Comparison of ENCODE assay signal across 26 cellular contexts in genomic region chr19:1343026-1343425, GRCh38. TPM values are rescaled to one million over a fixed set of nuclear protein-coding genes. Genes with fewer than 3 reads are reported as not detected.
DNase-seq lines count a peak whose midpoint lies in the region; ATAC-seq, FAIRE-seq and TF ChIP-seq lines count a peak whose summit lies in the region.
"Had no signal": no experiment of that assay in that cellular context is flagged by ENCODE, and none has a peak within 500 bp of the region (broad histone marks: within the 10 kb centered on the region; RNA-seq: fewer than 3 reads in every experiment).

No MANE protein-coding gene starts in this region.

- peak overlapping the region in 4 of 5 experiments; percentile 55 to 86 (median 66) for H3K27ac Mint-ChIP-seq in brain
- peak overlapping the region; percentile 68 for H3K27ac Mint-ChIP-seq in neural progenitor cell
- H3K27ac Mint-ChIP-seq: CD8-positive, alpha-beta T cell had no signal

- no peak overlapping the region for H3K23ac ChIP-seq in IMR-90 (ENCODE audit: low read depth, low read length)

- POLR2A ChIA-PET in IMR-90 (lab: Charles Lee; ENCODE audit: unreplicated experiment) = no interaction called here

- H2AK9ac ChIP-seq in IMR-90 (replicated peaks; ENCODE audit: low read depth, low read length, poor library complexity) = no peak overlapping the region

- H3K27me3 Mint-ChIP-seq in brain (no peaks in the 10 kb centered on the region), neural progenitor cell (ENCODE audit: insufficient read depth, low read depth) (peaks cover 6% of the 10 kb centered on the region)
- H3K27me3 Mint-ChIP-seq: IgD-negative memory B cell had no signal

- no peak for TF ChIP-seq POLR2A in IMR-90 (IDR thresholded peaks at IDR 0.05; ENCODE audit: low read depth, low read length)

- no peak overlapping the region for H3K4me3 ChIP-seq in IMR-90 (ENCODE audit: insufficient read depth, low read depth, low read length)
- no peak overlapping the region for H3K4me3 ChIP-seq in neural progenitor cell
- no peak overlapping the region for H3K4me3 ChIP-seq in small intestine (ENCODE audit: low read depth in 1 of 2, low read length in 2 of 2)
- H3K4me3 ChIP-seq: SK-N-MC had no signal

- intact Hi-C loops in IMR-90 (cut with micrococcal nuclease) = no loop called here

- H3K27ac ChIP-seq in IMR-90 (ENCODE audit: insufficient read depth, low read length) (no peak overlapping the region), neural progenitor cell (no peak overlapping the region), small intestine (ENCODE audit: low read depth in 1 of 2, low read length in 1 of 2) (no peak overlapping the region)
- H3K27ac ChIP-seq: C4-2B, KMS-11, RWPE1, SK-N-MC had no signal

- 23% methylated on average over 4 of the region's 7 CpGs; no CpG with 5 or more reads in 1 of the 2 experiments for WGBS in IMR-90 (ENCODE audit: extremely low coverage in 2 of 2, insufficient read length in 1 of 2), 2 experiments
- 45 to 56% (median 53%) methylated on average over 7 of the region's 7 CpGs for WGBS in small intestine, 3 donors

- H3K4ac ChIP-seq in IMR-90 (ENCODE audit: low read depth, low read length) = no peak overlapping the region

- H2AFZ ChIP-seq in IMR-90 (replicated peaks; ENCODE audit: low read length, poor library complexity) = peak overlapping the region; percentile 61
- H2AFZ ChIP-seq in neural progenitor cell (replicated peaks) = no peak overlapping the region

- H3K4me2 ChIP-seq in IMR-90 (ENCODE audit: low read depth, low read length) (no peak overlapping the region), neural progenitor cell (no peak overlapping the region)
- H3K4me2 ChIP-seq: KMS-11 had no signal

- no peaks in the 10 kb centered on the region for H3K9me1 ChIP-seq in IMR-90 (ENCODE audit: insufficient read depth, low read length)

- H3K9me3 Mint-ChIP-seq in brain (peaks cover 0 to 2% (median 0%) of the 10 kb centered on the region in 5 experiments), neural progenitor cell (no peaks in the 10 kb centered on the region)
- H3K9me3 Mint-ChIP-seq: CD8-positive, alpha-beta T cell had no signal

- H3K56ac ChIP-seq in IMR-90 (ENCODE audit: extremely low read depth, insufficient read depth, low read length) = no peak overlapping the region

- H2AK5ac ChIP-seq in IMR-90 (ENCODE audit: low read depth, low read length) = no peak overlapping the region

- no peak overlapping the region for H4K8ac ChIP-seq in IMR-90 (ENCODE audit: low read depth in 2 of 2, low read length in 2 of 2)

- H4K91ac ChIP-seq in IMR-90 (ENCODE audit: insufficient read depth, low read depth, low read length) = no peak overlapping the region

- no peak for ATAC-seq in IMR-90 (ENCODE audit: low read depth)
- ATAC-seq in HG03565 (IDR thresholded peaks at IDR 0.05; ENCODE audit: unreplicated experiment) = no peak
- ATAC-seq: CD8-positive, alpha-beta T cell; Panc1 had no signal

- H3K36me3 Mint-ChIP-seq in brain = no peaks in the 10 kb centered on the region
- H3K36me3 Mint-ChIP-seq in neural progenitor cell = no peaks in the 10 kb centered on the region
- H3K36me3 Mint-ChIP-seq: CD8-positive, alpha-beta T cell; IgD-negative memory B cell had no signal

- no peak overlapping the region for H4K5ac ChIP-seq in IMR-90 (ENCODE audit: low read depth, low read length)

- no peak for FAIRE-seq in small intestine (lab: Jason Lieb, UNC)
- FAIRE-seq: GM12892 had no signal

- no peak overlapping the region for H2BK15ac ChIP-seq in IMR-90 (ENCODE audit: low read depth, low read length)

- H3K9ac ChIP-seq in IMR-90 (ENCODE audit: low read depth, low read length) (no peak overlapping the region), neural progenitor cell (no peak overlapping the region)
- H3K9ac ChIP-seq: KMS-11 had no signal

- no peak for DNase-seq in IMR-90
- peak; percentile 51 for DNase-seq in fibroblast of peridontal ligament (ENCODE audit: extremely low read depth)
- DNase-seq in neural progenitor cell (ENCODE audit: low spot score) = no peak
- DNase-seq in activated T-cell treated with anti-CD3 and anti-CD28 coated beads for 4 hours = no peak
- DNase-seq in SHP77 (lab: John Stamatoyannopoulos, UW) = no peak
- no peak for DNase-seq in small intestine
- DNase-seq: Caco-2; CD8-positive, alpha-beta T cell; DMS79 treated with DMSO at 0.1 percent for 48 hours; H7; MM.1S; NCI-H1417; NCI-H1694; NCI-H2029 treated with DMSO at 0.1 percent for 48 hours; NCI-H2227 treated with DMSO at 0.1 percent for 48 hours; NCI-H526 treated with DMSO at 0.1 percent for 48 hours; SHP77 treated with DMSO at 0.1 percent for 48 hours had no signal

- in situ Hi-C loops in IMR-90 (cut with MboI; ENCODE audit: low sequenced_read_pairs) = no loop called here

- TF ChIP-seq CTCF in IMR-90 (conservative IDR thresholded peaks at IDR 0.05; ENCODE audit: low read depth, low read length) (no peak), brain (conservative IDR thresholded peaks at IDR 0.05) (no peak), neural progenitor cell (IDR thresholded peaks at IDR 0.05) (no peak)

- H4K20me1 ChIP-seq in IMR-90 (ENCODE audit: insufficient read depth, low read length) (no peaks in the 10 kb centered on the region), neural progenitor cell (ENCODE audit: low read depth) (no peaks in the 10 kb centered on the region)

- H3K27me3 ChIP-seq in IMR-90 (ENCODE audit: control insufficient read depth, insufficient read depth, low read length) (peaks cover 16% of the 10 kb centered on the region), neural progenitor cell (no peaks in the 10 kb centered on the region), small intestine (ENCODE audit: control insufficient read depth in 2 of 2, insufficient read depth in 2 of 2, low read length in 2 of 2) (no peaks in the 10 kb centered on the region)

- H3K4me1 Mint-ChIP-seq in brain (peaks cover 11% of the 10 kb centered on the region), neural progenitor cell (peaks cover 10% of the 10 kb centered on the region)

- no peaks in the 10 kb centered on the region for H3K79me2 ChIP-seq in neural progenitor cell (ENCODE audit: low read depth)

- H2BK120ac ChIP-seq in IMR-90 (ENCODE audit: low read depth, low read length) = no peak overlapping the region

- no peak overlapping the region for H3K18ac ChIP-seq in IMR-90 (ENCODE audit: low read depth, low read length)

- no peak overlapping the region for H2BK5ac ChIP-seq in IMR-90 (ENCODE audit: low read depth, low read length, poor library complexity, severe bottlenecking)

- peak overlapping the region in 1 of 5 experiments; percentile 25 for H3K4me3 Mint-ChIP-seq in brain
- peak overlapping the region; percentile 11 for H3K4me3 Mint-ChIP-seq in neural progenitor cell
- H3K4me3 Mint-ChIP-seq: CD8-positive, alpha-beta T cell had no signal

- no peaks in the 10 kb centered on the region for H3F3A ChIP-seq in neural progenitor cell (ENCODE audit: low read depth)

- BruUV-seq in IMR-90 (replicated peaks; lab: Mats Ljungman, UMichigan) = no TSS peak

- H3K79me1 ChIP-seq in IMR-90 (ENCODE audit: low read depth in 1 of 2, low read length in 2 of 2) = no peaks in the 10 kb centered on the region

- no peak overlapping the region for H2BK20ac ChIP-seq in IMR-90 (ENCODE audit: low read depth, low read length)

- H3K9me3 ChIP-seq in IMR-90 (ENCODE audit: control insufficient read depth, insufficient read depth, low read length) (no peaks in the 10 kb centered on the region), neural progenitor cell (ENCODE audit: low read depth) (no peaks in the 10 kb centered on the region), small intestine (ENCODE audit: control insufficient read depth, low read depth) (no peaks in the 10 kb centered on the region)
- H3K9me3 ChIP-seq: Caco-2 had no signal

- H3K36me3 ChIP-seq in IMR-90 (ENCODE audit: control insufficient read depth, insufficient read depth, low read length) (no peaks in the 10 kb centered on the region), neural progenitor cell (no peaks in the 10 kb centered on the region), small intestine (ENCODE audit: control insufficient read depth in 2 of 2, insufficient read depth in 2 of 2, low read length in 2 of 2) (no peaks in the 10 kb centered on the region)

- dilution Hi-C loops in IMR-90 (cut with HindIII; ENCODE audit: low sequenced_read_pairs, unreplicated experiment) = no loop called here

- CTCF ChIA-PET in IMR-90 (lab: Yijun Ruan, JAX) = no interaction called here

- TF ChIP-seq RAD21 in IMR-90 (IDR thresholded peaks at IDR 0.05; ENCODE audit: low read length) = no peak

- no peaks in the 10 kb centered on the region for H3K4me1 ChIP-seq in IMR-90 (ENCODE audit: control insufficient read depth, insufficient read depth, low read length)
- no peaks in the 10 kb centered on the region for H3K4me1 ChIP-seq in neural progenitor cell
- no peaks in the 10 kb centered on the region for H3K4me1 ChIP-seq in small intestine (ENCODE audit: control insufficient read depth in 2 of 2, insufficient read depth in 1 of 2, low read depth in 1 of 2, low read length in 1 of 2)
- H3K4me1 ChIP-seq: Caco-2 had no signal

- H3K14ac ChIP-seq in IMR-90 (replicated peaks; ENCODE audit: low read depth, low read length) = no peak overlapping the region

TF ChIP-seq in IMR-90, 13 proteins besides CTCF, POLR2A, EP300 and RAD21 (continues in another document):
- no peak for TF ChIP-seq RFX5 (IDR thresholded peaks at IDR 0.05; ENCODE audit: low read depth, low read length)
- TF ChIP-seq MAFK (IDR thresholded peaks at IDR 0.05; ENCODE audit: low read depth, low read length) = no peak

RNA-seq across cellular contexts. Expression of gene NDUFS7, which starts 40.7 kb away (rescaled TPM):
- total RNA-seq in IMR-90 (2012; rRNA removed) (60.8 and 64.7 TPM in 2 replicates), neural progenitor cell (ENCODE audit: low replicate concordance) (15.4 and 69.3 TPM in 2 replicates)
- polyA plus RNA-seq in IMR-90 (2012; rRNA removed) (136 and 167 TPM in 2 replicates), brain (ENCODE audit: insufficient read depth, low read depth, low replicate concordance) (275 TPM), small intestine (100 to 1,000 TPM; 215 to 350 (median 281) TPM)
- polyA plus RNA-seq in IMR-90 (2012; cell fraction: cytosol; rRNA removed) = 283 and 387 TPM in 2 replicates
- 76.0 and 256 TPM in 2 replicates for polyA plus RNA-seq in IMR-90 (2012; cell fraction: nucleus; rRNA removed; ENCODE audit: low replicate concordance)

RNA-seq across cellular contexts. Expression of gene EFNA2, which starts 57.4 kb away (rescaled TPM):
- total RNA-seq in IMR-90 (2012; rRNA removed) (not detected in 2 replicates), neural progenitor cell (ENCODE audit: low replicate concordance) (13.2 and 34.7 TPM in 2 replicates)
- polyA plus RNA-seq in IMR-90 (2012; rRNA removed) (not detected in 2 replicates), brain (ENCODE audit: insufficient read depth, low read depth, low replicate concordance) (14.9 TPM), small intestine (10 to 100 TPM; 17.7 to 31.3 (median 27.9) TPM)
- 0.10 TPM in 1 of 2 replicates, not detected in the other for polyA plus RNA-seq in IMR-90 (2012; cell fraction: cytosol; rRNA removed)
- 0.07 TPM in 1 of 2 replicates, not detected in the other for polyA plus RNA-seq in IMR-90 (2012; cell fraction: nucleus; rRNA removed; ENCODE audit: low replicate concordance)
- total RNA-seq: CD8-positive, alpha-beta T cell had no signal
- polyA plus RNA-seq: IgD-negative memory B cell had no signal

RNA-seq across cellular contexts. Expression of gene GAMT, which starts 58.3 kb away (rescaled TPM):
- total RNA-seq in IMR-90 (2012; rRNA removed) (22.8 and 23.9 TPM in 2 replicates), neural progenitor cell (ENCODE audit: low replicate concordance) (13.8 and 53.7 TPM in 2 replicates)
- polyA plus RNA-seq in IMR-90 (2012; rRNA removed) (51.8 and 63.6 TPM in 2 replicates), brain (ENCODE audit: insufficient read depth, low read depth, low replicate concordance) (146 TPM), small intestine (1 to 10 TPM; 1.1 to 4.8 (median 3.8) TPM)
- polyA plus RNA-seq in IMR-90 (2012; cell fraction: cytosol; rRNA removed) = 37.4 and 106 TPM in 2 replicates
- 22.7 and 61.5 TPM in 2 replicates for polyA plus RNA-seq in IMR-90 (2012; cell fraction: nucleus; rRNA removed; ENCODE audit: low replicate concordance)

Comparison
In these comparisons a context has a peak if more than half of its experiments do, and no peak if none do; other contexts are left out.
1. RNA of gene EFNA2, which starts 57.4 kb away (polyA plus RNA-seq): 17.7 to 31.3 TPM in small intestine and 14.9 TPM in brain (single experiment); 0.07 to 0.10 TPM in IMR-90; every median in the first group is over 10 times any median in the second.
2. RNA of gene GAMT, which starts 58.3 kb away (polyA plus RNA-seq): 146 TPM in brain (single experiment) and 22.7 to 106 TPM in IMR-90; 1.1 to 4.8 TPM in small intestine; every median in the first group is over 4 times any median in the second.